1 cellular context compared by ENCODE assay signal in the genomic region with DNA sequence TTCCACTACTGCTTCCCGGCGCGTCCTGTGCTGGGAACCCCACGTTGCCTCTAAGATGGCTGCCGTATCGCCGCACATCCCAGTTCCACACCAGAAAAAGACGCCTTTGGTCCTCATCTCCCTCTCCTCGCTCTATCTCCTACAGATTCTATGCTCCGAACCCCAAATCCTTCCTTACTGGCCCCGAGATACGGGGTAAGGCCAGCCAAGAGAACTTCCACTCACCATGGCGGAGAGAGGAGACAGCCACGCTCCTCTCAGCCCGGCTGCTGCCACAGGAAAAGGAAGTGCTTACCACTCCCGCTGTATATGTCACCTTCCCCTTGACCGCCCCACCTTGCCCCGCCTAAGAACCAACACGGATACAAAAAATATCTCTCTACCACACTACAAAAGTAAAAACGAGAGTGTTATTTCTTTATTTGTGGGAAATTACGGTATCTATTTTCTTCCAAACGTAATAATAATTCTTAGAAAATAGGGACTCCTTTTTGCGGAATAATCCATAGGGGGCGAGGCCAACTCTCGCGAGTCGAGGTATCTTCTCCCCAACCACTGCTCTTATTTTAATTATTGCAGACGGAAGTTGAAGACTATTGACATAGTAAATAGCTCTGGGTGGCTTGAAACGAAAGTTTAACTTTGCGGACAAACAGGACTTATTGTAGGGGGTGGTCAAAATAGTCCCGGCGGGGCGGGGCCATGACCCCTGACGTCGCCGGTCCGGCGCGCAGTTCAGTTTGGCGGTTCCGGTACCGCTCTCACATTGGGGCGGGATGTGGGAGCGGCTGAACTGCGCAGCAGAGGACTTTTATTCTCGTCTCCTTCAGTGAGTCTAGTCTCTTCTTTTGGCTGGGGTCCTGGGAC.
TF ChIP-seq lines count a peak whose summit lies in the region.

TSS of gene RPL4 (minus strand) at position 293 of the 867 bp plus-strand sequence. CDS start at position 228, 65 bp downstream.
TSS of gene ZWILCH (plus strand) at position 764 of the 867 bp plus-strand sequence. CDS start at position 777, 13 bp downstream.

TF ChIP-seq in HepG2, 621 proteins besides CTCF, POLR2A, EP300 and RAD21 (continued from another document and continues in another):
- TF ChIP-seq ZBTB40 (IDR thresholded peaks at IDR 0.05) (peak; percentile 88), ZBTB40 (CRISPR knock-in tag; IDR thresholded peaks at IDR 0.05) (peak; percentile 14; the same call in 1 of the 2 replicates), ARNTL (CRISPR knock-in tag; IDR thresholded peaks at IDR 0.05) (no peak), GABPB1 (CRISPR knock-in tag; IDR thresholded peaks at IDR 0.05) (peak; percentile 94), ZNF567 (CRISPR knock-in tag; IDR thresholded peaks at IDR 0.05; ENCODE audit: borderline replicate concordance) (no peak), ZBTB42 (CRISPR knock-in tag; IDR thresholded peaks at IDR 0.05) (no peak), ZBTB7A (CRISPR knock-in tag; IDR thresholded peaks at IDR 0.05) (no peak), SRSF1 (optimal IDR thresholded peaks at IDR 0.05; ENCODE audit: low read depth, low read length) (no peak), PHF21A (CRISPR knock-in tag; IDR thresholded peaks at IDR 0.05) (peak; percentile 95), POGK (CRISPR knock-in tag; conservative IDR thresholded peaks at IDR 0.05) (peak; percentile 43; the same call in 1 of the 2 replicates), ZGPAT (CRISPR knock-in tag; IDR thresholded peaks at IDR 0.05) (peak; percentile 61), ZNF431 (CRISPR knock-in tag; IDR thresholded peaks at IDR 0.05; ENCODE audit: borderline replicate concordance, low read depth) (peak; percentile 84; the same call in 1 of the 2 replicates), ZNF737 (CRISPR knock-in tag; IDR thresholded peaks at IDR 0.05; ENCODE audit: borderline replicate concordance) (peak; percentile 95; the same call in 1 of the 2 replicates), CEBPZ (IDR thresholded peaks at IDR 0.05; ENCODE audit: low read length) (no peak), ZNF670 (CRISPR knock-in tag; IDR thresholded peaks at IDR 0.05; ENCODE audit: borderline replicate concordance) (peak; percentile 36; the same call in 1 of the 2 replicates), GLI4 (CRISPR knock-in tag; IDR thresholded peaks at IDR 0.05; ENCODE audit: borderline replicate concordance) (0 out of 2 replicates have a peak, but pooled peaks have one; percentile 74), ZNF263 (CRISPR knock-in tag; IDR thresholded peaks at IDR 0.05) (no peak), TCF12 (IDR thresholded peaks at IDR 0.05) (no peak), TCF12 (CRISPR knock-in tag; IDR thresholded peaks at IDR 0.05) (no peak), HDAC2 (CRISPR knock-in tag; IDR thresholded peaks at IDR 0.05) (peak; percentile 41), ZSCAN31 (CRISPR knock-in tag; IDR thresholded peaks at IDR 0.05; ENCODE audit: low read depth) (no peak), FOXC1 (CRISPR knock-in tag; IDR thresholded peaks at IDR 0.05; ENCODE audit: borderline replicate concordance) (no peak), NFKB2 (CRISPR knock-in tag; IDR thresholded peaks at IDR 0.05; ENCODE audit: borderline replicate concordance) (peak; percentile 54; the same call in 1 of the 2 replicates), FOSL2 (CRISPR knock-in tag; IDR thresholded peaks at IDR 0.05) (no peak; the same call in 1 of the 2 replicates), BRD4 (CRISPR knock-in tag; IDR thresholded peaks at IDR 0.05) (peak; percentile 90), KMT2B (CRISPR knock-in tag; IDR thresholded peaks at IDR 0.05) (peak; percentile 87), ZBTB3 (CRISPR knock-in tag; IDR thresholded peaks at IDR 0.05; ENCODE audit: borderline replicate concordance, low read depth) (no peak), ZNF337 (CRISPR knock-in tag; IDR thresholded peaks at IDR 0.05; ENCODE audit: borderline replicate concordance, low read depth) (peak; percentile 91), ZFP82 (CRISPR knock-in tag; IDR thresholded peaks at IDR 0.05; ENCODE audit: borderline replicate concordance) (no peak)
- TF ChIP-seq, protein P1, sequence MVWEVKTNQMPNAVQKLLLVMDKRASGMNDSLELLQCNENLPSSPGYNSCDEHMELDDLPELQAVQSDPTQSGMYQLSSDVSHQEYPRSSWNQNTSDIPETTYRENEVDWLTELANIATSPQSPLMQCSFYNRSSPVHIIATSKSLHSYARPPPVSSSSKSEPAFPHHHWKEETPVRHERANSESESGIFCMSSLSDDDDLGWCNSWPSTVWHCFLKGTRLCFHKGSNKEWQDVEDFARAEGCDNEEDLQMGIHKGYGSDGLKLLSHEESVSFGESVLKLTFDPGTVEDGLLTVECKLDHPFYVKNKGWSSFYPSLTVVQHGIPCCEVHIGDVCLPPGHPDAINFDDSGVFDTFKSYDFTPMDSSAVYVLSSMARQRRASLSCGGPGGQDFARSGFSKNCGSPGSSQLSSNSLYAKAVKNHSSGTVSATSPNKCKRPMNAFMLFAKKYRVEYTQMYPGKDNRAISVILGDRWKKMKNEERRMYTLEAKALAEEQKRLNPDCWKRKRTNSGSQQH (CRISPR knock-in tag; IDR thresholded peaks at IDR 0.05; ENCODE audit: low read depth): peak; percentile 80
- TF ChIP-seq, protein P2, sequence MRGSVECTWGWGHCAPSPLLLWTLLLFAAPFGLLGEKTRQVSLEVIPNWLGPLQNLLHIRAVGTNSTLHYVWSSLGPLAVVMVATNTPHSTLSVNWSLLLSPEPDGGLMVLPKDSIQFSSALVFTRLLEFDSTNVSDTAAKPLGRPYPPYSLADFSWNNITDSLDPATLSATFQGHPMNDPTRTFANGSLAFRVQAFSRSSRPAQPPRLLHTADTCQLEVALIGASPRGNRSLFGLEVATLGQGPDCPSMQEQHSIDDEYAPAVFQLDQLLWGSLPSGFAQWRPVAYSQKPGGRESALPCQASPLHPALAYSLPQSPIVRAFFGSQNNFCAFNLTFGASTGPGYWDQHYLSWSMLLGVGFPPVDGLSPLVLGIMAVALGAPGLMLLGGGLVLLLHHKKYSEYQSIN (CRISPR knock-in tag; IDR thresholded peaks at IDR 0.05; ENCODE audit: borderline replicate concordance): no peak
